ENCODE assay signal across 8 cellular contexts in the genomic region with DNA sequence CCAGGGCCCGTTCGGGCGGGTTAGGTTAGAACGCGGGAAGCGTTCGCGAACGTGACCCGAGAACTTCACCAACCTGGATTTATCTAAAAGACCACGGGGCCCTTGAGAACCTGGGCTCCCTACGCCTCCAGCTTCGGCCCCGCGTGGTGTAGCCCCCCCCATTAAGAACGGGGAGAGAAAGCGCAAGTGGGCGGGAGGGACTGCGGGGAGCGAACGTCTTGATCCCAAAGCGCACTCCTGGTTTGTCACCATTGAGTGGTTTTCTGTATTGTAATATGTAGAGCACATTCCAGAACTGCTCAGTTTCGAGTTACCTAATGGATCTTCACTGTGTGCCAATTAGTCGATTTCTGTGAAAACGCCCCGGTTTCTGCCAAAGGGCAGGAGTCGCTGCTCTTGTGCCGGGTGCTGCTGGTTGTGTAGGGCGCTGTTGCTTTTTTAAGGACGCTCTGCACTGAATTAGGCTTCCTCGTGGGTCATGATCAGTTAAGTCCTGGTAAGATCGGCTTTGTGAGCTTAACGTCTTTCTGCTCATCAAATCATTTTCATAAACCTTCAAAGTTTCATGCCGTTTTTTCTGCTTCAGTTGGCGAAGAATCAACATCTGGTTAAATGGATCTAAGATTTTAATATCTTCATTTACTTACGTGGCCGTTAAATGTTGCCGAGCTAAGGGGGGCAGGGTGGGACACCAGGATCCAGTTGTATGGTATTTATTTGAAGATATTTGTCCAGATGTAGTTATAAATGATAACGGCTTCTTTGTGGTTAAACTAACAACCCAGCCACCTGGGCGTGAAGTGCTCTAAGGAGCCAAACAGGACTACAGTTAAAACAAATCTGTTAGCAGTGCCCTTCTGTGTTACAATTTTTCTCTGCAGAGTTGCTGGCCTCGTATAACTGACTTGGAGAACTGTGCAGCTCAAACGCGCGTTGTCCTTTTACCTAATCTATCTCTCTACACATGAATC. TPM values are rescaled to one million over a fixed set of nuclear protein-coding genes. Genes with fewer than 3 reads are reported as not detected.
DNase-seq lines count a peak whose midpoint lies in the region; ATAC-seq, FAIRE-seq and TF ChIP-seq lines count a peak whose summit lies in the region.

No MANE protein-coding gene starts in this region.

- dilution Hi-C loops in endothelial cell of umbilical vein (cut with MboI; ENCODE audit: extremely low pct_ligation_motif_present, low sequenced_read_pairs) = no loop called here

- TF ChIP-seq POLR2A in GM18526 (IDR thresholded peaks at IDR 0.05; ENCODE audit: extremely low read depth, insufficient read length) (peak; percentile 13), endothelial cell of umbilical vein (IDR thresholded peaks at IDR 0.05; ENCODE audit: low read depth, low read length) (no peak)

- H3K9ac ChIP-seq in endothelial cell of umbilical vein (replicated peaks; ENCODE audit: extremely low read depth, insufficient read depth, low read length) = peak overlapping the region; percentile 68

- peak overlapping the region; percentile 83 for H3K4me2 ChIP-seq in endothelial cell of umbilical vein (ENCODE audit: insufficient read depth, low read length)

- H3K9me3 ChIP-seq in AG04450 (ENCODE audit: control insufficient read depth, insufficient read depth, low read length) (no peaks in the 10 kb centered on the region), endothelial cell of umbilical vein (replicated peaks; ENCODE audit: control insufficient read depth, insufficient read depth, low read length) (no peaks in the 10 kb centered on the region), muscle layer of duodenum (ENCODE audit: control insufficient read depth in 1 of 2, low read length in 2 of 2) (no peaks in the 10 kb centered on the region)

- TF ChIP-seq CTCF in AG04450 (IDR thresholded peaks at IDR 0.05; ENCODE audit: low read depth, low read length) = 0 out of 2 replicates have a peak, but pooled peaks have one; percentile 4
- peak in 1 of 2 donors; percentile 2 for TF ChIP-seq CTCF in endothelial cell of umbilical vein (IDR thresholded peaks at IDR 0.05; ENCODE audit: extremely low read depth in 1 of 2, insufficient read depth in 1 of 2, low read depth in 1 of 2, low read length in 2 of 2)

- H3K9me1 ChIP-seq in endothelial cell of umbilical vein (replicated peaks; ENCODE audit: control insufficient read depth, extremely low read depth, insufficient read depth, low read length) = no peaks in the 10 kb centered on the region

- H3K4me3 ChIP-seq in AG04450 (ENCODE audit: low read depth, low read length) = peak overlapping the region; percentile 79
- H3K4me3 ChIP-seq in endothelial cell of umbilical vein (replicated peaks in 1 of 3; ENCODE audit: insufficient read depth in 1 of 3, low read depth in 1 of 3, low read length in 3 of 3) = peak overlapping the region; percentile 54 to 82 (median 76)
- H3K4me3 ChIP-seq in muscle layer of duodenum (ENCODE audit: low read depth in 1 of 2, low read length in 2 of 2) = peak overlapping the region; percentile 86 to 100

- H3K79me2 ChIP-seq in endothelial cell of umbilical vein (ENCODE audit: control insufficient read depth, insufficient read depth, low read length) = peaks cover 4% of the 10 kb centered on the region

- POLR2A ChIA-PET in AG04450 (lab: Yijun Ruan, JAX) (interaction anchor here (0.7 to 0.9 kb wide), 2 partner anchors 28 to 120 kb away, joined by 3 to 4 read pairs; no protein-coding TSS in a partner anchor), endothelial cell of umbilical vein (lab: Charles Lee) (interaction anchor here (1.0 kb wide), 1 partner anchor 121 kb away, joined by 4 read pairs; a partner anchor contains a TSS)

- no peaks in the 10 kb centered on the region for H3K36me3 ChIP-seq in endothelial cell of umbilical vein (ENCODE audit: control insufficient read depth in 2 of 2, extremely low read depth in 1 of 2, insufficient read depth in 2 of 2, low read length in 2 of 2)
- H3K36me3 ChIP-seq in muscle layer of duodenum (ENCODE audit: control insufficient read depth in 1 of 2, insufficient read depth in 2 of 2, low read length in 2 of 2) = peaks cover 0 to 2% of the 10 kb centered on the region in 2 donors

- no peak for DNase-seq in AG04450 (ENCODE audit: low read depth, low spot score)
- peak; percentile 42 for DNase-seq in NCI-H510A treated with DMSO at 0.1 percent for 48 hours (lab: John Stamatoyannopoulos, UW)
- peak; percentile 58 to 63 for DNase-seq in activated CD4-positive, alpha-beta T cell treated with anti-CD3 and anti-CD28 coated beads, Interleukin-2, amount 50 U/mL, for 48 hours
- DNase-seq in endothelial cell of umbilical vein (ENCODE audit: low read depth, low spot score) = peak; percentile 66
- DNase-seq in stimulated activated naive CD4-positive, alpha-beta T cell (lab: John Stamatoyannopoulos, UW) = peak; percentile 8 to 59 (median 35)

- H3K27me3 ChIP-seq in AG04450 (ENCODE audit: control insufficient read depth, insufficient read depth, low read length) = no peaks in the 10 kb centered on the region
- H3K27me3 ChIP-seq in endothelial cell of umbilical vein (ENCODE audit: control insufficient read depth in 2 of 2, insufficient read depth in 2 of 2, low read length in 2 of 2) = no peaks in the 10 kb centered on the region
- H3K27me3 ChIP-seq in muscle layer of duodenum (ENCODE audit: low read depth, low read length) = no peaks in the 10 kb centered on the region

- BruUV-seq in endothelial cell of umbilical vein (replicated peaks; lab: Mats Ljungman, UMichigan) = TSS peak; percentile 49

- H2AFZ ChIP-seq in endothelial cell of umbilical vein (ENCODE audit: low read depth, low read length) = peak overlapping the region; percentile 66

- peak; percentile 31 for ATAC-seq in HG03097 (IDR thresholded peaks at IDR 0.05; ENCODE audit: low FRiP score, unreplicated experiment)

- no peaks in the 10 kb centered on the region for H4K20me1 ChIP-seq in endothelial cell of umbilical vein (replicated peaks; ENCODE audit: control insufficient read depth, extremely low read depth, insufficient read depth, low read length)

- H3K27ac ChIP-seq in AG04450 (ENCODE audit: low read depth, low read length) = no peak overlapping the region
- H3K27ac ChIP-seq in endothelial cell of umbilical vein (ENCODE audit: insufficient read depth, low read depth, low read length) = peak overlapping the region; percentile 78
- no peak overlapping the region for H3K27ac ChIP-seq in muscle layer of duodenum (ENCODE audit: low read length)

- H3K4me1 ChIP-seq in endothelial cell of umbilical vein (ENCODE audit: control insufficient read depth, extremely low read depth, insufficient read depth, low read length) (peaks cover 25% of the 10 kb centered on the region), muscle layer of duodenum (ENCODE audit: control insufficient read depth in 1 of 2, insufficient read depth in 2 of 2, low read length in 2 of 2) (no peaks in the 10 kb centered on the region)

- FAIRE-seq in endothelial cell of umbilical vein (lab: Jason Lieb, UNC) = peak; percentile 67

- intact Hi-C loops in endothelial cell of umbilical vein (cut with micrococcal nuclease) = loop anchor here (1.0 to 2.0 kb wide), 4 partner anchors 88 to 405 kb away; no protein-coding TSS in a partner anchor

- CTCF ChIA-PET in AG04450 (lab: Charles Lee) = interaction anchor here (0.9 to 6.6 kb wide), 34 partner anchors 9 to 404 kb away, joined by 3 to 105 read pairs (median 4); a partner anchor contains a TSS
- CTCF ChIA-PET in endothelial cell of umbilical vein (lab: Charles Lee) = interaction anchor here (0.7 to 6.9 kb wide), 14 partner anchors 9 to 405 kb away, joined by 3 to 129 read pairs (median 4); a partner anchor contains a TSS

TF ChIP-seq in endothelial cell of umbilical vein, 7 proteins besides CTCF, POLR2A, EP300 and RAD21:
- TF ChIP-seq JUN (IDR thresholded peaks at IDR 0.05; ENCODE audit: borderline replicate concordance, insufficient read depth, insufficient read length, low read depth) (no peak), FOS (IDR thresholded peaks at IDR 0.05; ENCODE audit: borderline replicate concordance, insufficient read depth, low read length) (no peak), EZH2 (IDR thresholded peaks at IDR 0.05; ENCODE audit: borderline replicate concordance, low read depth, low read length, severe bottlenecking) (no peak), MYC (IDR thresholded peaks at IDR 0.05; ENCODE audit: low read depth, low read length) (no peak), GATA2 (IDR thresholded peaks at IDR 0.05; ENCODE audit: insufficient read depth, insufficient read length, low read depth, low read length) (no peak), POLR2AphosphoS5 (IDR thresholded peaks at IDR 0.05; ENCODE audit: insufficient read depth, low read depth, low read length) (no peak)
- TF ChIP-seq, protein P1, sequence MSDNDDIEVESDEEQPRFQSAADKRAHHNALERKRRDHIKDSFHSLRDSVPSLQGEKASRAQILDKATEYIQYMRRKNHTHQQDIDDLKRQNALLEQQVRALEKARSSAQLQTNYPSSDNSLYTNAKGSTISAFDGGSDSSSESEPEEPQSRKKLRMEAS (IDR thresholded peaks at IDR 0.05; ENCODE audit: insufficient read depth, insufficient read length) = no peak
TF ChIP-seq in endothelial cell of umbilical vein: peak in this region for 0.

RNA-seq across cellular contexts. Expression of a gene that starts 0.8 kb away (rescaled TPM):
- polyA plus RNA-seq in AG04450 (2011; rRNA removed) (0.97 and 2.2 TPM in 2 replicates), endothelial cell of umbilical vein (0.32 and 0.66 TPM in 2 replicates)
- polyA minus RNA-seq in AG04450 (2011; rRNA and poly(A)+ RNA removed) = 0.46 and 1.3 TPM in 2 replicates
- 7.7 and 8.2 TPM in 2 replicates for total RNA-seq in endothelial cell of umbilical vein
- polyA plus RNA-seq in endothelial cell of umbilical vein (2011; cell fraction: cytosol; rRNA removed) = 1.9 and 2.5 TPM in 2 replicates
- 1.8 and 2.4 TPM in 2 replicates for polyA plus RNA-seq in endothelial cell of umbilical vein (2011; cell fraction: nucleus; rRNA removed)
- polyA plus RNA-seq in endothelial cell of umbilical vein (2012) = 1.9 and 6.5 TPM in 2 replicates
- polyA minus RNA-seq in endothelial cell of umbilical vein = 0.72 TPM in 1 of 2 replicates, not detected in the other
- 2.6 TPM for polyA minus RNA-seq in endothelial cell of umbilical vein (2011; cell fraction: cytosol; rRNA and poly(A)+ RNA removed)
- 0.96 and 1.1 TPM in 2 replicates for polyA minus RNA-seq in endothelial cell of umbilical vein (2011; cell fraction: nucleus; rRNA and poly(A)+ RNA removed)
